In genomic region chr4:60934896-60935295, GRCh38 we compare ENCODE assay signal across 16 cellular contexts.
"Had no signal": no experiment of that assay in that cellular context is flagged by ENCODE, and none has a peak within 500 bp of the region (broad histone marks: within the 10 kb centered on the region; RNA-seq: fewer than 3 reads in every experiment).

No MANE protein-coding gene starts in this region.

- H3K9me3 Mint-ChIP-seq: nephron progenitor cell had no signal

- H3K36me3 ChIP-seq: esophagus muscularis mucosa, left lung, vagina, WERI-Rb-1 had no signal

- H3K4me1 Mint-ChIP-seq: activated CD4-positive, alpha-beta memory T cell treated with anti-CD3 and anti-CD28 coated beads, Interleukin-2, amount 10 ng/mL, durations not matched to agents 7 days and 5 days; activated CD4-positive, alpha-beta T cell treated with anti-CD3 and anti-CD28 coated beads for 36 hours; activated naive CD8-positive, alpha-beta T cell treated with anti-CD3 and anti-CD28 coated beads, Interleukin-2, amount 10 ng/mL, durations not matched to agents 7 days and 5 days had no signal

- H3K4me3 Mint-ChIP-seq: activated CD4-positive, alpha-beta memory T cell treated with anti-CD3 and anti-CD28 coated beads, Interleukin-2, amount 10 ng/mL, durations not matched to agents 7 days and 5 days; activated CD4-positive, alpha-beta T cell treated with anti-CD3 and anti-CD28 coated beads for 36 hours; activated naive CD8-positive, alpha-beta T cell treated with anti-CD3 and anti-CD28 coated beads, Interleukin-2, amount 10 ng/mL, durations not matched to agents 7 days and 5 days; nephron progenitor cell; stimulated activated naive CD8-positive, alpha-beta T cell treated with anti-CD3 and anti-CD28 coated beads, Interleukin-15, Interleukin-2, amounts not matched to agents 100 ng/mL and 50 ng/mL, for 24 hours had no signal

- ATAC-seq: activated CD4-positive, alpha-beta T cell treated with anti-CD3 and anti-CD28 coated beads for 36 hours; left lung; psoas muscle; sciatic nerve had no signal

- H3K36me3 Mint-ChIP-seq: activated naive CD8-positive, alpha-beta T cell treated with anti-CD3 and anti-CD28 coated beads, Interleukin-2, amount 10 ng/mL, durations not matched to agents 7 days and 5 days had no signal

- H3K4me1 ChIP-seq: esophagus muscularis mucosa, left lung, psoas muscle, testis, vagina had no signal

- H3K9me3 ChIP-seq: esophagus muscularis mucosa, psoas muscle, testis, vagina had no signal

- H3K4me3 ChIP-seq: esophagus muscularis mucosa, left lung, psoas muscle, testis, vagina had no signal

- H3K27ac Mint-ChIP-seq: activated CD4-positive, alpha-beta memory T cell treated with anti-CD3 and anti-CD28 coated beads, Interleukin-2, amount 10 ng/mL, durations not matched to agents 7 days and 5 days; activated CD4-positive, alpha-beta T cell treated with anti-CD3 and anti-CD28 coated beads for 36 hours; activated naive CD8-positive, alpha-beta T cell treated with anti-CD3 and anti-CD28 coated beads, Interleukin-2, amount 10 ng/mL, durations not matched to agents 7 days and 5 days; nephron progenitor cell; stimulated activated naive CD8-positive, alpha-beta T cell treated with anti-CD3 and anti-CD28 coated beads, Interleukin-15, Interleukin-2, amounts not matched to agents 100 ng/mL and 50 ng/mL, for 24 hours had no signal

- DNase-seq: activated CD4-positive, alpha-beta memory T cell treated with anti-CD3 and anti-CD28 coated beads, Interleukin-2, amount 10 ng/mL, durations not matched to agents 7 days and 5 days; activated CD4-positive, alpha-beta T cell treated with anti-CD3 and anti-CD28 coated beads for 36 hours; activated gamma-delta T cell treated with Interleukin-2 at 50 U/mL for 16 hours; activated naive CD8-positive, alpha-beta T cell treated with anti-CD3 and anti-CD28 coated beads, Interleukin-2, amount 10 ng/mL, durations not matched to agents 7 days and 5 days; activated T-cell treated with anti-CD3 and anti-CD28 coated beads, Interleukin-2, amount 50 U/mL, for 48 hours; aorta; glutamatergic neuron; left lung; nephron progenitor cell; psoas muscle; testis; WERI-Rb-1 had no signal
